1 cellular context compared by ENCODE assay signal in the genomic region with DNA sequence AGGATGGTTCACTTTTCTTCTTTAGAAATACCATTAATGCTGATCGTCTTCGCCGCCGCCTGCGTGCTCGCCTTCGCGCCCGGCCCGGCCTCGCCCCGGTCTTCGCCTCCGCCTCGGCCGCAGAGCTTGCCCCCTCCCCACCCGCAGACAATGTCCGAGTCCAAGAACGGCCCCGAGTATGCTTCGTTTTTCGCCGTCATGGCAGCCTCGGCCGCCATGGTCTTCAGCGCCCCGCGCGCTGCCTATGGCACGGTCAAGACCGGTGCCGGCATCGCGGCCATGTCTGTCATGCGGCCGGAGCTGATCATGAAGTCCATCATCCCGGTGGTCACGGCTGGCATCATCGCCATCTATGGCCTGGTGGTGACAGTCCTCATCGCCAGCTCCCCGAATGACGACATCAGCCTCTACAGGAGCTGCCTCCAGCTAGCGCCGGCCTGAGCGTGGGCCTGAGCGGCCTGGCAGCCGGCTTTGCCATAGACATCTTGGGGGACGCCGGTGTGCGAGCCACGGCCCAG.
TF ChIP-seq lines count a peak whose summit lies in the region.

No MANE protein-coding gene starts in this region.

TF ChIP-seq in liver, 16 proteins besides CTCF, POLR2A, EP300 and RAD21 (continued from another document):
- TF ChIP-seq, protein P1, sequence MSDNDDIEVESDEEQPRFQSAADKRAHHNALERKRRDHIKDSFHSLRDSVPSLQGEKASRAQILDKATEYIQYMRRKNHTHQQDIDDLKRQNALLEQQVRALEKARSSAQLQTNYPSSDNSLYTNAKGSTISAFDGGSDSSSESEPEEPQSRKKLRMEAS (IDR thresholded peaks at IDR 0.05) = no peak
- TF ChIP-seq RXRA (IDR thresholded peaks at IDR 0.05) (no peak), YY1 (IDR thresholded peaks at IDR 0.05) (no peak), HNF4G (IDR thresholded peaks at IDR 0.05) (no peak)
